Comparison of ENCODE assay signal across 11 cellular contexts in the genomic region with DNA sequence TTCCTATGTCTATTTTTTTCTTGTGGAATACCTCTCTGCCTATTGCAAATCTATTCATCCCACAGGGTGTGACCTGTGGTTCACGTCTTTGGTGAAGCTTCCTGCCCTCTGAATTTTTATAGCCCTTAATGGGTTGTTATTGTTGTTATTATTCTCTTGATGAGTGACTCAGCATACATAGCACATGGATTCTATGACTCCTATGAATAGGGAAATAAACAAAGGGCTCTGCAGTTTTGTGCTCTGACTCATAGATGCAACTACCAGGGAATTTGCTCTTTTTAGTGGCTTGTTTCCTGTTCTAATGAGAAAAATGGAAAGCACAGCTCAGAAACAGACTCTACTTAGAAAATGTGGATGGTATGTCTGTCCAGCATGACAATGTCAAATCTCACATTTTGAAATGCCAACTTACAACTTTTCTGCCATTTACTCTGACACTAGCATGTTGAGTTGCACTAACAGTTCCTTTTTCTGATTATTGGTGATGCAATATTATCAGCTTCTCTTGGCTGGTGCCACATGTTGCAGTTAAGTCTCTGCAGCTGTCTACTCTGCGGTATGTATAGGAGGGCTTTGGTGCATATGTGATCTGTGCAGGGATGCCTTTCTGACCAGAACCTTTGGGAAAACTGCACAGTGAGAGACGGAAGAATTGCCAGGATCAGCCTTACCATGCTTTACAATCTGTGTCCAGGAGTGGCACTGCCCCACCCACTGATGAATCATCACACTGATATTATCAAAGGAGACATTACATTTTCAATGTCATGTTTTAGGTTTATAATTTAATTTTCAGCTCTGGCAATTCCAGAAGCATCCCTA.
DNase-seq lines count a peak whose midpoint lies in the region; ATAC-seq and TF ChIP-seq lines count a peak whose summit lies in the region.
"Had no signal": no experiment of that assay in that cellular context is flagged by ENCODE, and none has a peak within 500 bp of the region (broad histone marks: within the 10 kb centered on the region; RNA-seq: fewer than 3 reads in every experiment).

No MANE protein-coding gene starts in this region.

- BruUV-seq in IMR-90 (replicated peaks; lab: Mats Ljungman, UMichigan): no TSS peak

- no peak overlapping the region for H3K9ac ChIP-seq in IMR-90 (ENCODE audit: low read depth, low read length)

- no peaks in the 10 kb centered on the region for H3K79me1 ChIP-seq in IMR-90 (ENCODE audit: low read depth in 1 of 2, low read length in 2 of 2)

- H2BK20ac ChIP-seq in IMR-90 (ENCODE audit: low read depth, low read length): peak overlapping the region; percentile 58

- no peak for TF ChIP-seq POLR2A in IMR-90 (IDR thresholded peaks at IDR 0.05; ENCODE audit: low read depth, low read length)

- no peak overlapping the region for H3K14ac ChIP-seq in IMR-90 (replicated peaks; ENCODE audit: low read depth, low read length)

- POLR2A ChIA-PET in IMR-90 (lab: Charles Lee; ENCODE audit: unreplicated experiment): interaction anchor here (0.5 to 0.6 kb wide), 2 partner anchors 9 to 96 kb away, joined by 3 to 5 read pairs; no protein-coding TSS in a partner anchor
- POLR2A ChIA-PET in naive thymus-derived CD4-positive, alpha-beta T cell (lab: Charles Lee): no interaction called here

- intact Hi-C loops in IMR-90 (cut with micrococcal nuclease) (loop anchor here (5.0 kb wide), 1 partner anchor 58 kb away; no protein-coding TSS in a partner anchor), left colon (cut with DNase I, micrococcal nuclease) (no loop called here)
- intact Hi-C loops in naive thymus-derived CD4-positive, alpha-beta T cell (cut with micrococcal nuclease): no loop called here

- H2AFZ ChIP-seq in IMR-90 (replicated peaks; ENCODE audit: low read length, poor library complexity): no peak overlapping the region

- WGBS in IMR-90 (ENCODE audit: extremely low coverage in 2 of 2, insufficient read length in 1 of 2), 2 experiments: 20% methylated on average over 1 of the region's 3 CpGs; no CpG with 5 or more reads in 1 of the 2 experiments

- H3K36me3 Mint-ChIP-seq in activated naive CD4-positive, alpha-beta T cell treated with anti-CD3 and anti-CD28 coated beads, Interleukin-2, amount 10 ng/mL, durations not matched to agents 7 days and 5 days: no peaks in the 10 kb centered on the region
- peaks cover 0 to 7% (median 0%) of the 10 kb centered on the region in 5 donors for H3K36me3 Mint-ChIP-seq in naive thymus-derived CD4-positive, alpha-beta T cell

- no peak overlapping the region for H2AK9ac ChIP-seq in IMR-90 (replicated peaks; ENCODE audit: low read depth, low read length, poor library complexity)

- peak overlapping the region; percentile 59 for H3K4ac ChIP-seq in IMR-90 (ENCODE audit: low read depth, low read length)

- H3K27ac ChIP-seq in IMR-90 (ENCODE audit: insufficient read depth, low read length): peak overlapping the region; percentile 81
- no peak overlapping the region for H3K27ac ChIP-seq in naive thymus-derived CD4-positive, alpha-beta T cell (ENCODE audit: low read depth, low read length)
- H3K27ac ChIP-seq: right lobe of liver had no signal

- peaks cover 16% of the 10 kb centered on the region for H3K4me1 ChIP-seq in IMR-90 (ENCODE audit: control insufficient read depth, insufficient read depth, low read length)
- H3K4me1 ChIP-seq in naive thymus-derived CD4-positive, alpha-beta T cell (ENCODE audit: control insufficient read depth in 2 of 2, insufficient read depth in 2 of 2, low read length in 2 of 2): no peaks in the 10 kb centered on the region
- H3K4me1 ChIP-seq: right lobe of liver had no signal

- H2BK120ac ChIP-seq in IMR-90 (ENCODE audit: low read depth, low read length): peak overlapping the region; percentile 78

- CTCF ChIA-PET in IMR-90 (lab: Yijun Ruan, JAX): interaction anchor here (1.3 kb wide), 1 partner anchor 15 kb away, joined by 4 read pairs; no protein-coding TSS in a partner anchor
- CTCF ChIA-PET in activated naive CD4-positive, alpha-beta T cell treated with anti-CD3 and anti-CD28 coated beads, Interleukin-2, amount 10 ng/mL, durations not matched to agents 7 days and 5 days (lab: Charles Lee): no interaction called here
- CTCF ChIA-PET in naive thymus-derived CD4-positive, alpha-beta T cell (lab: Charles Lee): interaction anchor here (0.6 kb wide), 1 partner anchor 15 kb away, joined by 3 read pairs; no protein-coding TSS in a partner anchor

- dilution Hi-C loops in IMR-90 (cut with HindIII; ENCODE audit: low sequenced_read_pairs, unreplicated experiment): no loop called here

- DNase-seq in ACHN (peak; percentile 63), IMR-90 (peak; percentile 91), cardiac fibroblast (ENCODE audit: low read depth in 2 of 2) (peak; percentile 79 to 86), left colon (peak; percentile 25 to 46), SIG-M5 treated with dmso at 0.1 percent for 504 hours (lab: John Stamatoyannopoulos, UW; ENCODE audit: unreplicated experiment) (no peak), NCI-H146 treated with DMSO at 0.1 percent for 48 hours (lab: John Stamatoyannopoulos, UW; ENCODE audit: unreplicated experiment) (no peak)
- no peak for DNase-seq in activated naive CD4-positive, alpha-beta T cell treated with anti-CD3 and anti-CD28 coated beads, Interleukin-2, amount 10 ng/mL, durations not matched to agents 7 days and 5 days
- no peak for DNase-seq in naive thymus-derived CD4-positive, alpha-beta T cell
- DNase-seq: activated CD4-positive, alpha-beta T cell treated with anti-CD3 and anti-CD28 coated beads, Interleukin-2, amount 10 ng/mL, durations not matched to agents 24 days and 14 days; right lobe of liver had no signal

- H3K18ac ChIP-seq in IMR-90 (ENCODE audit: low read depth, low read length): 0 out of 2 replicates have a peak overlapping the region, but pooled peaks have one; percentile 20

- H4K91ac ChIP-seq in IMR-90 (ENCODE audit: insufficient read depth, low read depth, low read length): peak overlapping the region; percentile 54; the same call in 1 of the 2 replicates

- peak overlapping the region; percentile 31; the same call in 1 of the 2 replicates for H2AK5ac ChIP-seq in IMR-90 (ENCODE audit: low read depth, low read length)

- no peaks in the 10 kb centered on the region for H3K27me3 ChIP-seq in IMR-90 (ENCODE audit: control insufficient read depth, insufficient read depth, low read length)
- no peaks in the 10 kb centered on the region for H3K27me3 ChIP-seq in naive thymus-derived CD4-positive, alpha-beta T cell (ENCODE audit: control insufficient read depth in 2 of 2, insufficient read depth in 2 of 2, low read length in 2 of 2)
- H3K27me3 ChIP-seq: right lobe of liver had no signal

- no peak overlapping the region for H3K23ac ChIP-seq in IMR-90 (ENCODE audit: low read depth, low read length)

- H3K9me3 ChIP-seq in IMR-90 (ENCODE audit: control insufficient read depth, insufficient read depth, low read length): no peaks in the 10 kb centered on the region
- no peaks in the 10 kb centered on the region for H3K9me3 ChIP-seq in naive thymus-derived CD4-positive, alpha-beta T cell (ENCODE audit: control insufficient read depth in 2 of 3, low read length in 3 of 3)
- H3K9me3 ChIP-seq: right lobe of liver had no signal

- no peak overlapping the region for H3K4me3 ChIP-seq in IMR-90 (ENCODE audit: insufficient read depth, low read depth, low read length)
- H3K4me3 ChIP-seq in cardiac fibroblast (replicated peaks in 1 of 2; ENCODE audit: low read depth in 2 of 2, low read length in 2 of 2): no peak overlapping the region
- no peak overlapping the region for H3K4me3 ChIP-seq in naive thymus-derived CD4-positive, alpha-beta T cell (ENCODE audit: low read length)
- H3K4me3 ChIP-seq: right lobe of liver had no signal

- H3K56ac ChIP-seq in IMR-90 (ENCODE audit: extremely low read depth, insufficient read depth, low read length): peak overlapping the region; percentile 56; the same call in 1 of the 2 replicates

- in situ Hi-C loops in ACHN (cut with HindIII; ENCODE audit: low pct_ligation_motif_present, low pct_unique_long_range_greater_than_20kb, low sequenced_read_pairs): no loop called here
- in situ Hi-C loops in IMR-90 (cut with MboI; ENCODE audit: low sequenced_read_pairs): no loop called here

- no peaks in the 10 kb centered on the region for H3K4me1 Mint-ChIP-seq in activated naive CD4-positive, alpha-beta T cell treated with anti-CD3 and anti-CD28 coated beads, Interleukin-2, amount 10 ng/mL, durations not matched to agents 7 days and 5 days
- H3K4me1 Mint-ChIP-seq in naive thymus-derived CD4-positive, alpha-beta T cell: no peaks in the 10 kb centered on the region
- H3K4me1 Mint-ChIP-seq: activated CD4-positive, alpha-beta T cell treated with anti-CD3 and anti-CD28 coated beads, Interleukin-2, amount 10 ng/mL, durations not matched to agents 24 days and 14 days had no signal

- H3K4me3 Mint-ChIP-seq in activated naive CD4-positive, alpha-beta T cell treated with anti-CD3 and anti-CD28 coated beads, Interleukin-2, amount 10 ng/mL, durations not matched to agents 7 days and 5 days: no peak overlapping the region
- H3K4me3 Mint-ChIP-seq in naive thymus-derived CD4-positive, alpha-beta T cell: no peak overlapping the region
- H3K4me3 Mint-ChIP-seq: activated CD4-positive, alpha-beta T cell treated with anti-CD3 and anti-CD28 coated beads, Interleukin-2, amount 10 ng/mL, durations not matched to agents 24 days and 14 days; dendritic cell treated with granulocyte-macrophage colony-stimulating factor and Interleukin-4, amounts not matched to agents 40 ng/mL and 50 ng/mL, for 4 days had no signal

- TF ChIP-seq CTCF in IMR-90 (conservative IDR thresholded peaks at IDR 0.05; ENCODE audit: low read depth, low read length) (no peak), cardiac fibroblast (IDR thresholded peaks at IDR 0.05; ENCODE audit: low read depth, low read length) (no peak)

- ATAC-seq in IMR-90 (ENCODE audit: low read depth) (peak; percentile 92), left colon (peak; percentile 94)
- no peak for ATAC-seq in naive thymus-derived CD4-positive, alpha-beta T cell

- H3K9me3 Mint-ChIP-seq in activated naive CD4-positive, alpha-beta T cell treated with anti-CD3 and anti-CD28 coated beads, Interleukin-2, amount 10 ng/mL, durations not matched to agents 7 days and 5 days: peaks cover 13% of the 10 kb centered on the region
- H3K9me3 Mint-ChIP-seq in naive thymus-derived CD4-positive, alpha-beta T cell: peaks cover 5 to 27% (median 14%) of the 10 kb centered on the region in 11 donors

- peak overlapping the region; percentile 27 for H2BK5ac ChIP-seq in IMR-90 (ENCODE audit: low read depth, low read length, poor library complexity, severe bottlenecking)

- H3K27ac Mint-ChIP-seq in activated naive CD4-positive, alpha-beta T cell treated with anti-CD3 and anti-CD28 coated beads, Interleukin-2, amount 10 ng/mL, durations not matched to agents 7 days and 5 days: no peak overlapping the region
- H3K27ac Mint-ChIP-seq in naive thymus-derived CD4-positive, alpha-beta T cell: no peak overlapping the region
- H3K27ac Mint-ChIP-seq: activated CD4-positive, alpha-beta T cell treated with anti-CD3 and anti-CD28 coated beads, Interleukin-2, amount 10 ng/mL, durations not matched to agents 24 days and 14 days; dendritic cell treated with granulocyte-macrophage colony-stimulating factor and Interleukin-4, amounts not matched to agents 40 ng/mL and 50 ng/mL, for 4 days had no signal

- peak overlapping the region; percentile 83 for H3K4me2 ChIP-seq in IMR-90 (ENCODE audit: low read depth, low read length)

- H4K5ac ChIP-seq in IMR-90 (ENCODE audit: low read depth, low read length): 0 out of 2 replicates have a peak overlapping the region, but pooled peaks have one; percentile 8

- H4K20me1 ChIP-seq in IMR-90 (ENCODE audit: insufficient read depth, low read length): no peaks in the 10 kb centered on the region

- H2BK15ac ChIP-seq in IMR-90 (ENCODE audit: low read depth, low read length): no peak overlapping the region

- no peaks in the 10 kb centered on the region for H3K36me3 ChIP-seq in IMR-90 (ENCODE audit: control insufficient read depth, insufficient read depth, low read length)
- no peaks in the 10 kb centered on the region for H3K36me3 ChIP-seq in naive thymus-derived CD4-positive, alpha-beta T cell (ENCODE audit: control insufficient read depth in 2 of 3, insufficient read depth in 3 of 3, low read length in 3 of 3)
- H3K36me3 ChIP-seq: right lobe of liver had no signal

- H3K9me1 ChIP-seq in IMR-90 (ENCODE audit: insufficient read depth, low read length): peaks cover 3% of the 10 kb centered on the region; the same call in 1 of the 2 replicates

- no peak for TF ChIP-seq RAD21 in IMR-90 (IDR thresholded peaks at IDR 0.05; ENCODE audit: low read length)

- no peaks in the 10 kb centered on the region for H3K27me3 Mint-ChIP-seq in activated naive CD4-positive, alpha-beta T cell treated with anti-CD3 and anti-CD28 coated beads, Interleukin-2, amount 10 ng/mL, durations not matched to agents 7 days and 5 days
- peaks cover 0 to 5% (median 0%) of the 10 kb centered on the region in 5 donors for H3K27me3 Mint-ChIP-seq in naive thymus-derived CD4-positive, alpha-beta T cell
- H3K27me3 Mint-ChIP-seq: activated CD4-positive, alpha-beta T cell treated with anti-CD3 and anti-CD28 coated beads, Interleukin-2, amount 10 ng/mL, durations not matched to agents 24 days and 14 days had no signal

- H4K8ac ChIP-seq in IMR-90 (ENCODE audit: low read depth in 2 of 2, low read length in 2 of 2): peak overlapping the region in 1 of 2 experiments; percentile 28; a peak in 1 of 4 replicates

Comparison
In these comparisons a context has a peak if more than half of its experiments do, and no peak if none do; other contexts are left out.
1. DNase-seq: peak in ACHN (single experiment), IMR-90 (single experiment), cardiac fibroblast (2 of 2) and left colon (2 of 2); none in SIG-M5 treated with dmso at 0.1 percent for 504 hours (single experiment), NCI-H146 treated with DMSO at 0.1 percent for 48 hours (single experiment), activated naive CD4-positive, alpha-beta T cell treated with anti-CD3 and anti-CD28 coated beads, Interleukin-2, amount 10 ng/mL, durations not matched to agents 7 days and 5 days (single experiment) and naive thymus-derived CD4-positive, alpha-beta T cell (0 of 9).